ENCODE assay signal across 1 cellular context in the genomic region with DNA sequence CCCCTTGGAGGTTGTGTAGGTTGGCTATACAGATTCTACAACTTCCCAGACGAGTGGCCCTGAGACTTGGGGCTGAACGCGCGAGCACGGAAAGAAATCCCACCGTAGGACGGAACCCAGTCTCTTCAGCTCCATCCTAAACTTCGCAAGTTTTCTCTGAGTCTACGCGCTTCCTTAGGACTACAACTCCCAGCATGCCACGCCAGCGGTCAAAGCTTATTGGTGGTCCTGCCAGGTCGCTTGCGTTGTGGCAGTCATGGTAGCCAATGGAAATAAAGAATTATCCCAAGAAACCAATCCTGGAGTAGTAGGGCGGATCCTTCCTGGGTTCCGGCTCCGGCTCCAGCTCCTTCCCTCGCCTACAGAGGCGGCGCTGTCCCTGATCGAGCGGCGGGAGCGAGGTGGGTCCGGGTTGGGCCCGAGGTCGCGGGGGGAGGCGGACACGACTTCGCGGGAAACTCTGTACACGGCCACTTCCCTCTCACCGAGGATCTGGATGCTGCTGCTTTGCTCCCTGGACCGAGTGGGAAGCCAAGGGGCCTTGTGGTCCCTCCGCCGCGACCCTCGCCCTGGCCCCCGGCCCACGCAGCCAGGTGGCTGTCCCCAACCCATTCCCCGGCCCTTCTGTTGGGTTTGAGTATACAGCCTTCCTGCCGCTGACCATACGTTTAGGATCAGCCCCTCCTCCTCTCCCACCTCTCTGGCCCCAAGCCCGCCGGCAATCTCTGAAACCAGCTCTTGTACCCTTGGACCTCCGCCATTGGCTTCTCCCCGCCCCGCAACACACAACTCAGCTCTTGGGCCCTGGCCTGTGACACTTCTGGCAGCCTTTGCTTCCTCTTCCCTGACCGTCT.
A peak's percentile ranks its signal among the peaks of the same experiment; 100 is the strongest.
TF ChIP-seq lines count a peak whose summit lies in the region.

A gene with protein sequence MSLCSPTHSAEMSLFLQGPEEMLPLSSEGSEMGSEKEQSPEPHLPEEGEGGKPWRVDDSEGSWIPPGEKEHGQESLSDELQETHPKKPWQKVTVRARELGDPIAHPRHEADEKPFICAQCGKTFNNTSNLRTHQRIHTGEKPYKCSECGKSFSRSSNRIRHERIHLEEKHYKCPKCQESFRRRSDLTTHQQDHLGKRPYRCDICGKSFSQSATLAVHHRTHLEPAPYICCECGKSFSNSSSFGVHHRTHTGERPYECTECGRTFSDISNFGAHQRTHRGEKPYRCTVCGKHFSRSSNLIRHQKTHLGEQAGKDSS (plus strand): TSS at position 357 of the 854 bp plus-strand sequence. CDS start 3,046 bp downstream, outside the sequence.

TF ChIP-seq in HepG2, 621 proteins besides CTCF, POLR2A, EP300 and RAD21 (continued from another document and continues in another):
- peak; percentile 81; the same call in 1 of the 2 replicates for TF ChIP-seq KDM5B (CRISPR knock-in tag; IDR thresholded peaks at IDR 0.05; ENCODE audit: borderline replicate concordance)
- peak; percentile 100 for TF ChIP-seq NFYC (CRISPR knock-in tag; IDR thresholded peaks at IDR 0.05)
- TF ChIP-seq ZNF496 (CRISPR knock-in tag; IDR thresholded peaks at IDR 0.05; ENCODE audit: insufficient replicate concordance) = no peak
- 0 out of 2 replicates have a peak, but pooled peaks have one; percentile 28 for TF ChIP-seq ZNF335 (CRISPR knock-in tag; IDR thresholded peaks at IDR 0.05)
- TF ChIP-seq, protein P1, sequence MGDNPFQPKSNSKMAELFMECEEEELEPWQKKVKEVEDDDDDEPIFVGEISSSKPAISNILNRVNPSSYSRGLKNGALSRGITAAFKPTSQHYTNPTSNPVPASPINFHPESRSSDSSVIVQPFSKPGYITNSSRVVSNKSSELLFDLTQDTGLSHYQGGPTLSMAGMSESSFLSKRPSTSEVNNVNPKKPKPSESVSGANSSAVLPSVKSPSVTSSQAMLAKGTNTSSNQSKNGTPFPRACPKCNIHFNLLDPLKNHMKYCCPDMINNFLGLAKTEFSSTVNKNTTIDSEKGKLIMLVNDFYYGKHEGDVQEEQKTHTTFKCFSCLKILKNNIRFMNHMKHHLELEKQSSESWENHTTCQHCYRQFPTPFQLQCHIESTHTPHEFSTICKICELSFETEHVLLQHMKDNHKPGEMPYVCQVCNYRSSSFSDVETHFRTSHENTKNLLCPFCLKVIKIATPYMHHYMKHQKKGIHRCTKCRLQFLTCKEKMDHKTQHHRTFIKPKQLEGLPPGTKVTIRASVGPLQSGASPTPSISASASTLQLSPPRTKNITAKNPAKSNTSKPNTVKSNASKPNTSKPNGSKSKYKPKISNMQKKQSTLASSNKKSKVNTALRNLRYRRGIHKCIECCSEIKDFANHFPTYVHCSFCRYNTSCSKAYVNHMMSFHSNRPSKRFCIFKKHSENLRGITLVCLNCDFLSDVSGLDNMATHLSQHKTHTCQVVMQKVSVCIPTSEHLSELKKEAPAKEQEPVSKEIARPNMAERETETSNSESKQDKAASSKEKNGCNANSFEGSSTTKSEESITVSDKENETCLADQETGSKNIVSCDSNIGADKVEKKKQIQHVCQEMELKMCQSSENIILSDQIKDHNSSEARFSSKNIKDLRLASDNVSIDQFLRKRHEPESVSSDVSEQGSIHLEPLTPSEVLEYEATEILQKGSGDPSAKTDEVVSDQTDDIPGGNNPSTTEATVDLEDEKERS (CRISPR knock-in tag; IDR thresholded peaks at IDR 0.05) = peak; percentile 83; the same call in 1 of the 2 replicates
- TF ChIP-seq ZFP1 (CRISPR knock-in tag; IDR thresholded peaks at IDR 0.05) = peak; percentile 51; the same call in 1 of the 2 replicates
- TF ChIP-seq, protein P2, sequence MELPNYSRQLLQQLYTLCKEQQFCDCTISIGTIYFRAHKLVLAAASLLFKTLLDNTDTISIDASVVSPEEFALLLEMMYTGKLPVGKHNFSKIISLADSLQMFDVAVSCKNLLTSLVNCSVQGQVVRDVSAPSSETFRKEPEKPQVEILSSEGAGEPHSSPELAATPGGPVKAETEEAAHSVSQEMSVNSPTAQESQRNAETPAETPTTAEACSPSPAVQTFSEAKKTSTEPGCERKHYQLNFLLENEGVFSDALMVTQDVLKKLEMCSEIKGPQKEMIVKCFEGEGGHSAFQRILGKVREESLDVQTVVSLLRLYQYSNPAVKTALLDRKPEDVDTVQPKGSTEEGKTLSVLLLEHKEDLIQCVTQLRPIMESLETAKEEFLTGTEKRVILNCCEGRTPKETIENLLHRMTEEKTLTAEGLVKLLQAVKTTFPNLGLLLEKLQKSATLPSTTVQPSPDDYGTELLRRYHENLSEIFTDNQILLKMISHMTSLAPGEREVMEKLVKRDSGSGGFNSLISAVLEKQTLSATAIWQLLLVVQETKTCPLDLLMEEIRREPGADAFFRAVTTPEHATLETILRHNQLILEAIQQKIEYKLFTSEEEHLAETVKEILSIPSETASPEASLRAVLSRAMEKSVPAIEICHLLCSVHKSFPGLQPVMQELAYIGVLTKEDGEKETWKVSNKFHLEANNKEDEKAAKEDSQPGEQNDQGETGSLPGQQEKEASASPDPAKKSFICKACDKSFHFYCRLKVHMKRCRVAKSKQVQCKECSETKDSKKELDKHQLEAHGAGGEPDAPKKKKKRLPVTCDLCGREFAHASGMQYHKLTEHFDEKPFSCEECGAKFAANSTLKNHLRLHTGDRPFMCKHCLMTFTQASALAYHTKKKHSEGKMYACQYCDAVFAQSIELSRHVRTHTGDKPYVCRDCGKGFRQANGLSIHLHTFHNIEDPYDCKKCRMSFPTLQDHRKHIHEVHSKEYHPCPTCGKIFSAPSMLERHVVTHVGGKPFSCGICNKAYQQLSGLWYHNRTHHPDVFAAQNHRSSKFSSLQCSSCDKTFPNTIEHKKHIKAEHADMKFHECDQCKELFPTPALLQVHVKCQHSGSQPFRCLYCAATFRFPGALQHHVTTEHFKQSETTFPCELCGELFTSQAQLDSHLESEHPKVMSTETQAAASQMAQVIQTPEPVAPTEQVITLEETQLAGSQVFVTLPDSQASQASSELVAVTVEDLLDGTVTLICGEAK (IDR thresholded peaks at IDR 0.05) = peak; percentile 58; the same call in 1 of the 2 replicates
- TF ChIP-seq, protein P2 (CRISPR knock-in tag; IDR thresholded peaks at IDR 0.05) = peak; percentile 25; the same call in 1 of the 2 replicates
- peak; percentile 20; the same call in 1 of the 2 replicates for TF ChIP-seq ZNF441 (CRISPR knock-in tag; IDR thresholded peaks at IDR 0.05; ENCODE audit: borderline replicate concordance)
- TF ChIP-seq, protein P3, sequence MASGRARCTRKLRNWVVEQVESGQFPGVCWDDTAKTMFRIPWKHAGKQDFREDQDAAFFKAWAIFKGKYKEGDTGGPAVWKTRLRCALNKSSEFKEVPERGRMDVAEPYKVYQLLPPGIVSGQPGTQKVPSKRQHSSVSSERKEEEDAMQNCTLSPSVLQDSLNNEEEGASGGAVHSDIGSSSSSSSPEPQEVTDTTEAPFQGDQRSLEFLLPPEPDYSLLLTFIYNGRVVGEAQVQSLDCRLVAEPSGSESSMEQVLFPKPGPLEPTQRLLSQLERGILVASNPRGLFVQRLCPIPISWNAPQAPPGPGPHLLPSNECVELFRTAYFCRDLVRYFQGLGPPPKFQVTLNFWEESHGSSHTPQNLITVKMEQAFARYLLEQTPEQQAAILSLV (CRISPR knock-in tag; IDR thresholded peaks at IDR 0.05; ENCODE audit: borderline replicate concordance) = peak; percentile 48; the same call in 1 of the 2 replicates
- TF ChIP-seq NFKBIZ (CRISPR knock-in tag; IDR thresholded peaks at IDR 0.05) = peak; percentile 75; the same call in 1 of the 2 replicates
- TF ChIP-seq TCF7 (IDR thresholded peaks at IDR 0.05; ENCODE audit: low read depth) = no peak
- peak; percentile 72; the same call in 1 of the 2 replicates for TF ChIP-seq ZNF501 (CRISPR knock-in tag; IDR thresholded peaks at IDR 0.05)
- TF ChIP-seq SIN3A (IDR thresholded peaks at IDR 0.05; ENCODE audit: borderline replicate concordance, low read depth, low read length) = peak; percentile 15; the same call in 1 of the 2 replicates
- no peak for TF ChIP-seq ZNF577 (CRISPR knock-in tag; IDR thresholded peaks at IDR 0.05; ENCODE audit: borderline replicate concordance, low read depth)
- peak; percentile 58 for TF ChIP-seq KMT2B (CRISPR knock-in tag; IDR thresholded peaks at IDR 0.05)
- peak; percentile 97 for TF ChIP-seq ZNF143 (CRISPR knock-in tag; IDR thresholded peaks at IDR 0.05)
- no peak for TF ChIP-seq ZNF670 (CRISPR knock-in tag; IDR thresholded peaks at IDR 0.05; ENCODE audit: borderline replicate concordance)
- TF ChIP-seq NR2C2 (CRISPR knock-in tag; IDR thresholded peaks at IDR 0.05; ENCODE audit: borderline replicate concordance) = peak; percentile 86
- TF ChIP-seq ZSCAN31 (CRISPR knock-in tag; IDR thresholded peaks at IDR 0.05; ENCODE audit: low read depth) = no peak; the same call in 1 of the 2 replicates
- 0 out of 2 replicates have a peak, but pooled peaks have one; percentile 29 for TF ChIP-seq ZNF124 (CRISPR knock-in tag; IDR thresholded peaks at IDR 0.05)
- TF ChIP-seq, protein P4, sequence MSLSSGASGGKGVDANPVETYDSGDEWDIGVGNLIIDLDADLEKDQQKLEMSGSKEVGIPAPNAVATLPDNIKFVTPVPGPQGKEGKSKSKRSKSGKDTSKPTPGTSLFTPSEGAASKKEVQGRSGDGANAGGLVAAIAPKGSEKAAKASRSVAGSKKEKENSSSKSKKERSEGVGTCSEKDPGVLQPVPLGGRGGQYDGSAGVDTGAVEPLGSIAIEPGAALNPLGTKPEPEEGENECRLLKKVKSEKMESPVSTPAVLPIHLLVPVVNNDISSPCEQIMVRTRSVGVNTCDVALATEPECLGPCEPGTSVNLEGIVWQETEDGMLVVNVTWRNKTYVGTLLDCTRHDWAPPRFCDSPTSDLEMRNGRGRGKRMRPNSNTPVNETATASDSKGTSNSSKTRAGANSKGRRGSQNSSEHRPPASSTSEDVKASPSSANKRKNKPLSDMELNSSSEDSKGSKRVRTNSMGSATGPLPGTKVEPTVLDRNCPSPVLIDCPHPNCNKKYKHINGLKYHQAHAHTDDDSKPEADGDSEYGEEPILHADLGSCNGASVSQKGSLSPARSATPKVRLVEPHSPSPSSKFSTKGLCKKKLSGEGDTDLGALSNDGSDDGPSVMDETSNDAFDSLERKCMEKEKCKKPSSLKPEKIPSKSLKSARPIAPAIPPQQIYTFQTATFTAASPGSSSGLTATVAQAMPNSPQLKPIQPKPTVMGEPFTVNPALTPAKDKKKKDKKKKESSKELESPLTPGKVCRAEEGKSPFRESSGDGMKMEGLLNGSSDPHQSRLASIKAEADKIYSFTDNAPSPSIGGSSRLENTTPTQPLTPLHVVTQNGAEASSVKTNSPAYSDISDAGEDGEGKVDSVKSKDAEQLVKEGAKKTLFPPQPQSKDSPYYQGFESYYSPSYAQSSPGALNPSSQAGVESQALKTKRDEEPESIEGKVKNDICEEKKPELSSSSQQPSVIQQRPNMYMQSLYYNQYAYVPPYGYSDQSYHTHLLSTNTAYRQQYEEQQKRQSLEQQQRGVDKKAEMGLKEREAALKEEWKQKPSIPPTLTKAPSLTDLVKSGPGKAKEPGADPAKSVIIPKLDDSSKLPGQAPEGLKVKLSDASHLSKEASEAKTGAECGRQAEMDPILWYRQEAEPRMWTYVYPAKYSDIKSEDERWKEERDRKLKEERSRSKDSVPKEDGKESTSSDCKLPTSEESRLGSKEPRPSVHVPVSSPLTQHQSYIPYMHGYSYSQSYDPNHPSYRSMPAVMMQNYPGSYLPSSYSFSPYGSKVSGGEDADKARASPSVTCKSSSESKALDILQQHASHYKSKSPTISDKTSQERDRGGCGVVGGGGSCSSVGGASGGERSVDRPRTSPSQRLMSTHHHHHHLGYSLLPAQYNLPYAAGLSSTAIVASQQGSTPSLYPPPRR (CRISPR knock-in tag; IDR thresholded peaks at IDR 0.05; ENCODE audit: borderline replicate concordance) = no peak; the same call in 1 of the 2 replicates
- TF ChIP-seq GATAD1 (CRISPR knock-in tag; IDR thresholded peaks at IDR 0.05) = peak; percentile 73
- TF ChIP-seq POLR2G (IDR thresholded peaks at IDR 0.05; ENCODE audit: low read depth, low read length) = peak; percentile 91
- peak; percentile 79 for TF ChIP-seq KAT8 (CRISPR knock-in tag; IDR thresholded peaks at IDR 0.05)
- 0 out of 2 replicates have a peak, but pooled peaks have one; percentile 63 for TF ChIP-seq ZNF232 (CRISPR knock-in tag; IDR thresholded peaks at IDR 0.05; ENCODE audit: borderline replicate concordance)
- TF ChIP-seq HOXA5 (CRISPR knock-in tag; IDR thresholded peaks at IDR 0.05) = peak; percentile 66
